ENCODE assay signal across 1 cellular context in genomic region chr7:112450807-112451661, GRCh38.
TF ChIP-seq lines count a peak whose summit lies in the region.

No MANE protein-coding gene starts in this region.

TF ChIP-seq in HEK293, 187 proteins besides CTCF, POLR2A, EP300 and RAD21 (continued from another document):
- TF ChIP-seq PATZ1 (tag by site-specific recombination; IDR thresholded peaks at IDR 0.05) (peak; percentile 63), IKZF3 (tag by site-specific recombination; IDR thresholded peaks at IDR 0.05) (peak; percentile 94), ZNF768 (tag by site-specific recombination; IDR thresholded peaks at IDR 0.05) (no peak), TRIM28 (IDR thresholded peaks at IDR 0.05; ENCODE audit: borderline replicate concordance, low read length) (no peak), PRDM6 (tag by site-specific recombination; IDR thresholded peaks at IDR 0.05) (no peak), ZNF112 (tag by site-specific recombination; IDR thresholded peaks at IDR 0.05) (no peak), ZBTB48 (tag by site-specific recombination; IDR thresholded peaks at IDR 0.05) (peak; percentile 79; the same call in 1 of the 2 replicates), ZNF837 (tag by site-specific recombination; IDR thresholded peaks at IDR 0.05) (peak; percentile 51; the same call in 1 of the 2 replicates), ZNF133 (tag by site-specific recombination; IDR thresholded peaks at IDR 0.05) (no peak), OVOL3 (tag by site-specific recombination; IDR thresholded peaks at IDR 0.05) (0 out of 2 replicates have a peak, but pooled peaks have one; percentile 25), KLF7 (tag by site-specific recombination; IDR thresholded peaks at IDR 0.05; ENCODE audit: borderline replicate concordance) (no peak)
